Comparison of ENCODE assay signal across 8 cellular contexts in genomic region chr6:152950240-152950639, GRCh38.
"Had no signal": no experiment of that assay in that cellular context is flagged by ENCODE, and none has a peak within 500 bp of the region (broad histone marks: within the 10 kb centered on the region; RNA-seq: fewer than 3 reads in every experiment).

No MANE protein-coding gene starts in this region.

- H3K9ac ChIP-seq: KMS-11 had no signal

- H3K4me3 ChIP-seq: GM23338 had no signal

- H3K4me2 ChIP-seq: GM23338, KMS-11 had no signal

- DNase-seq: H9, HCEC 1CT, KBM-7 had no signal

- H2AFZ ChIP-seq: GM23338 had no signal

- FAIRE-seq: H1, H54, HTR-8/SVneo had no signal

- ATAC-seq: GM23338 had no signal

- H3K27ac ChIP-seq: KMS-11 had no signal
